Comparison of ENCODE assay signal across 18 cellular contexts in the genomic region with DNA sequence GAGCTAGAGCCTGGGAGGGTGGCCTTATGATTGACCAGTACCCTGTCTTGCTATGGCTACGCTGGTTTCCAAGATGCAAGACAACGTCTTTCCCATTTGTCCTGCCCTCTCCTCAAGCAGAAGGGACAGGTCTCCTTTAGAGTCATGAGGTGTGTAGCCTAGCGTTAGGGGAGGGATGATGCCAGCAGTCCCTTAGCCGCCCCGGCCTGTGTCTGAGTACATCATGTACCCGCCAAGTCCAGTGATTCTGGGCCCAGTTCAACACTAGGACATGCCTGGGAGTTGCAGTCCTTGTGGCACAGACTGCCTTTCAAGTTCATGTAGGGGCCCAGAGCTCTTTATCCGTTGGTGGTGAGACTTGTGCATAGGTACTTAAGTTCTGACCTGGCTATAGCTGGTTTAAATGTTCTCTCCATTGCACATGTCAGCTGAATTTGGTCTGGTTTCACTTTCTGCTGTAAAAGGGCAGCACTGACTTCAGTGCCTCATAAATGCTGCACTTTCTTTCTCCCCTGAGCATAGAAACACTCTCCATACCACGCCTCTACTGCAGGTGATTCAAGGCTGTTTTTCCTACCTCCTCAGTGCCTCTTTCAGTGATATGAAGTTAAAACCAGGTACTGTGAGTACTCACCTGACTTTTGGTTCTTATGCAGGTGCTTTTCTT.
A peak's percentile ranks its signal among the peaks of the same experiment; 100 is the strongest.
DNase-seq lines count a peak whose midpoint lies in the region; ATAC-seq, FAIRE-seq and TF ChIP-seq lines count a peak whose summit lies in the region.
"Had no signal": no experiment of that assay in that cellular context is flagged by ENCODE, and none has a peak within 500 bp of the region (broad histone marks: within the 10 kb centered on the region; RNA-seq: fewer than 3 reads in every experiment).

No MANE protein-coding gene starts in this region.

- no TSS peak for BruUV-seq in GM12878 (replicated peaks; lab: Mats Ljungman, UMichigan)

- peak; percentile 92 for ATAC-seq in GM18867 (IDR thresholded peaks at IDR 0.05; ENCODE audit: unreplicated experiment)
- ATAC-seq in GM21529 (IDR thresholded peaks at IDR 0.05; ENCODE audit: unreplicated experiment): peak; percentile 77
- peak; percentile 71 for ATAC-seq in HG03025 (IDR thresholded peaks at IDR 0.05; ENCODE audit: low FRiP score, unreplicated experiment)
- ATAC-seq in GM12878: peak; percentile 53
- no peak for ATAC-seq in CD8-positive, alpha-beta T cell
- ATAC-seq in left colon: no peak
- ATAC-seq: foreskin keratinocyte had no signal

- no peak for TF ChIP-seq EP300 in GM12878 (IDR thresholded peaks at IDR 0.05; ENCODE audit: borderline replicate concordance in 1 of 2, control insufficient read depth in 1 of 2, low read depth in 2 of 2, low read length in 2 of 2)

- in situ Hi-C loops in GM12878 (cut with MboI): no loop called here

- peaks cover 8% of the 10 kb centered on the region for H3K9me3 Mint-ChIP-seq in CD8-positive, alpha-beta T cell

- H3K4me3 ChIP-seq in GM12878: no peak overlapping the region
- H3K4me3 ChIP-seq in CD8-positive, alpha-beta T cell (ENCODE audit: low read depth, low read length): no peak overlapping the region
- H3K4me3 ChIP-seq: GM23248, ovary, suprapubic skin had no signal

- FAIRE-seq in GM12878 (lab: Jason Lieb, UNC): no peak

- no peak overlapping the region for H3K27ac Mint-ChIP-seq in CD8-positive, alpha-beta T cell

- no peaks in the 10 kb centered on the region for H3K79me2 ChIP-seq in GM12878 (ENCODE audit: control insufficient read depth, insufficient read depth, low read length)

- POLR2A ChIA-PET in GM12878 (lab: Charles Lee): no interaction called here
- POLR2A ChIA-PET in CD8-positive, alpha-beta T cell (lab: Charles Lee): no interaction called here

- 91% methylated on average over 7 of the region's 8 CpGs for WGBS in GM12878 (ENCODE audit: insufficient coverage, insufficient replicate concordance, low lambda C conversion rate, missing lambda C conversion rate)

- no peaks in the 10 kb centered on the region for H3K4me1 Mint-ChIP-seq in CD8-positive, alpha-beta T cell (ENCODE audit: low read depth)

- H3K27me3 Mint-ChIP-seq in CD8-positive, alpha-beta T cell (ENCODE audit: low read depth): no peaks in the 10 kb centered on the region

- peaks cover 44% of the 10 kb centered on the region for H3K36me3 Mint-ChIP-seq in CD8-positive, alpha-beta T cell

- DNase-seq in GM12878 (ENCODE audit: low read depth, low spot score): no peak
- no peak for DNase-seq in dedifferentiated amniotic fluid mesenchymal stem cell (ENCODE audit: extremely low spot score)
- no peak for DNase-seq in hepatic stellate cell (ENCODE audit: low spot score)
- no peak for DNase-seq in CD8-positive, alpha-beta T cell
- no peak for DNase-seq in left colon
- DNase-seq: activated CD4-positive, CD25-positive, alpha-beta regulatory T cell treated with anti-CD3 and anti-CD28 coated beads, Interleukin-2, amount 50 U/mL, for 72 hours; anterior cingulate cortex; foreskin keratinocyte; GM23248; NCI-H187; NCI-H510A; ovary; SIG-M5; stimulated activated CD4-positive, alpha-beta T cell treated with anti-CD3 and anti-CD28 coated beads, Interleukin-4, amount 100 ng/mL, for 1 hour had no signal

- H3K27me3 ChIP-seq in GM12878 (replicated peaks in 1 of 2; ENCODE audit: control insufficient read depth in 2 of 2, insufficient read depth in 2 of 2, low read length in 1 of 2): no peaks in the 10 kb centered on the region
- no peaks in the 10 kb centered on the region for H3K27me3 ChIP-seq in CD8-positive, alpha-beta T cell (ENCODE audit: insufficient read depth, low read length)
- H3K27me3 ChIP-seq: foreskin keratinocyte, ovary, suprapubic skin had no signal

- H3K4me1 ChIP-seq in GM12878 (ENCODE audit: control insufficient read depth, insufficient read depth, low read length): peaks cover 4% of the 10 kb centered on the region
- H3K4me1 ChIP-seq in CD8-positive, alpha-beta T cell (ENCODE audit: insufficient read depth, low read length): no peaks in the 10 kb centered on the region
- H3K4me1 ChIP-seq: suprapubic skin had no signal

- no peak for TF ChIP-seq RAD21 in GM12878 (IDR thresholded peaks at IDR 0.05; ENCODE audit: insufficient read depth, low read depth, low read length)

- CTCF ChIA-PET in GM12878 (lab: Yijun Ruan, JAX): interaction anchor here (0.8 to 2.2 kb wide), 2 partner anchors 10 to 170 kb away, joined by 3 to 5 read pairs; no protein-coding TSS in a partner anchor
- CTCF ChIA-PET in CD8-positive, alpha-beta T cell (lab: Charles Lee): no interaction called here

- no peaks in the 10 kb centered on the region for H3K36me3 ChIP-seq in GM12878 (ENCODE audit: control insufficient read depth in 2 of 2, insufficient read depth in 2 of 2, low read length in 1 of 2)
- H3K36me3 ChIP-seq in CD8-positive, alpha-beta T cell (ENCODE audit: insufficient read depth, low read length): no peaks in the 10 kb centered on the region
- H3K36me3 ChIP-seq: ovary had no signal

- no peak for TF ChIP-seq CTCF in GM12878 (IDR thresholded peaks at IDR 0.05 in 2 of 3, conservative IDR thresholded peaks at IDR 0.05 in 1 of 3; ENCODE audit: control insufficient read depth in 2 of 3, extremely low read depth in 1 of 3, insufficient read depth in 1 of 3, low read depth in 3 of 3, low read length in 3 of 3)
- no peak for TF ChIP-seq CTCF in CD8-positive, alpha-beta T cell (IDR thresholded peaks at IDR 0.05)

- no peak overlapping the region for H3K4me3 Mint-ChIP-seq in CD8-positive, alpha-beta T cell

- intact Hi-C loops in GM12878 (cut with micrococcal nuclease; ENCODE audit: unreplicated experiment) (no loop called here), left colon (cut with DNase I, micrococcal nuclease) (no loop called here)
- intact Hi-C loops in CD8-positive, alpha-beta T cell (cut with DNase I, micrococcal nuclease): no loop called here

- H3K9ac ChIP-seq in GM12878 (ENCODE audit: control insufficient read depth, insufficient read depth, low read length): no peak overlapping the region
- H3K9ac ChIP-seq: GM23248 had no signal

- H2AFZ ChIP-seq in GM12878 (ENCODE audit: control insufficient read depth, low read depth, low read length): no peak overlapping the region
- H2AFZ ChIP-seq: GM23248 had no signal

- H3K27ac ChIP-seq in GM12878 (ENCODE audit: control insufficient read depth, insufficient read depth): no peak overlapping the region
- no peak overlapping the region for H3K27ac ChIP-seq in CD8-positive, alpha-beta T cell (ENCODE audit: low read depth, low read length)
- H3K27ac ChIP-seq: foreskin keratinocyte, GM23248, ovary, suprapubic skin had no signal

- H4K20me1 ChIP-seq in GM12878 (ENCODE audit: control insufficient read depth, insufficient read depth): no peaks in the 10 kb centered on the region

- SMC1A ChIA-PET in GM12878 (lab: Charles Lee; ENCODE audit: uncharacterized antibody, unreplicated experiment): interaction anchor here (0.8 kb wide), 1 partner anchor 44 kb away, joined by 3 read pairs; no protein-coding TSS in a partner anchor

- no peak for TF ChIP-seq POLR2A in GM12878 (IDR thresholded peaks at IDR 0.05; ENCODE audit: low read depth, low read length)

- RAD21 ChIA-PET in GM12878 (lab: Charles Lee; ENCODE audit: unreplicated experiment): no interaction called here

- no peak overlapping the region for H3K4me2 ChIP-seq in GM12878 (ENCODE audit: control insufficient read depth, insufficient read depth)

- H3K9me3 ChIP-seq in GM12878 (replicated peaks; ENCODE audit: control insufficient read depth, insufficient read depth, low read length): no peaks in the 10 kb centered on the region; the same call in 1 of the 3 replicates
- no peaks in the 10 kb centered on the region for H3K9me3 ChIP-seq in CD8-positive, alpha-beta T cell (ENCODE audit: low read length)
- H3K9me3 ChIP-seq: suprapubic skin had no signal

TF ChIP-seq in GM12878, 131 proteins besides CTCF, POLR2A, EP300 and RAD21 (continues in another document):
- TF ChIP-seq RFX5 (IDR thresholded peaks at IDR 0.05; ENCODE audit: low read depth, low read length) (no peak), FOXK2 (IDR thresholded peaks at IDR 0.05) (no peak), NKRF (conservative IDR thresholded peaks at IDR 0.05) (no peak), ZNF384 (IDR thresholded peaks at IDR 0.05; ENCODE audit: borderline replicate concordance, low read depth, low read length) (no peak), LARP7 (IDR thresholded peaks at IDR 0.05) (no peak), PML (IDR thresholded peaks at IDR 0.05; ENCODE audit: low read length) (no peak), PBX3 (IDR thresholded peaks at IDR 0.05; ENCODE audit: insufficient replicate concordance, low read depth, low read length) (no peak), KLF5 (IDR thresholded peaks at IDR 0.05; ENCODE audit: partially characterized antibody) (no peak)

Comparison
In these comparisons a context has a peak if more than half of its experiments do, and no peak if none do; other contexts are left out.
1. ATAC-seq: peak in GM18867 (single experiment), GM21529 (single experiment), HG03025 (single experiment) and GM12878 (single experiment); none in CD8-positive, alpha-beta T cell (single experiment) and left colon (single experiment).